9 cellular contexts compared by ENCODE assay signal in the genomic region with DNA sequence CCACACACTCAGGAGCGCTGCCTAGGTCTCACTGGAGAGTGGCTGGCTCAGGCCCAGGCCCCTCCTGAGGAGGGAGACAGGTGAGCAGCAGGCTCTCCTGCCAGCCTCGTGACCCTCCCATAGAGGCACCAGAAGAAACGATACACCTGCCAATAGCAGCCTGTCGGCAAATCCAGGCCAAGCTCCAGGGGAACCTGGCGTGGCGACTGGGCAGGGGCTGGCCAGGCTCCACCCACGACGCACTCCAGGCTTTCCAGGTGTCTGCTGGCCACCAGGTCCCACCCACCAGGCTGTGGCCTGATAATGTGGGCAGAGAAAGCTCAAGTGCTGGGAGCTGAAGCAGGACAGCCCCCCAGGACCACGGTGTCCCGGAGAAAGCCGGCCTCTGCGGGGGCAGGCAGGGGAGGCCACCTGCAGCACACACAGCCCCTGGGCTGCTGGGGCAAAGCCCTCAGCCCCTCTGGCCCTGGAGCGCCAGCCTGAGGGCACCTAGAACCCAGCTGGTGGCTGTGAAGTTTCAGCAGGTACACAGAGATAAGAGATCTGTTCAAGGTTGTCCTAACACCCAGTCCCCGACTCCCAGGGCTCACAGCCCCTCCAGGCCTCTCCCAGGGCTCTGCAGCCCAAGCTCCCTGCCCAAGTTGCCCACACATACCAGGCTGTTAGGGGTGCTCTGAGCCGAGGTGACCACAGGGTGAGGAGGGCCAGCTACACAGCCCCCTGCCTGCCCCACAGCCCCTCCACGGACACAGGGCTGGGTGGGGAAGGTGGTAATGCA. TPM values are rescaled to one million over a fixed set of nuclear protein-coding genes. Genes with fewer than 3 reads are reported as not detected.
DNase-seq lines count a peak whose midpoint lies in the region; ATAC-seq, FAIRE-seq and TF ChIP-seq lines count a peak whose summit lies in the region.
"Had no signal": no experiment of that assay in that cellular context is flagged by ENCODE, and none has a peak within 500 bp of the region (broad histone marks: within the 10 kb centered on the region; RNA-seq: fewer than 3 reads in every experiment).

No MANE protein-coding gene starts in this region.

- peaks cover 29% of the 10 kb centered on the region for H3K4me1 Mint-ChIP-seq in activated T-cell treated with anti-CD3 and anti-CD28 coated beads, Interleukin-2, amount 50 U/mL, for 4 hours (ENCODE audit: low read depth)

- no peak for FAIRE-seq in small intestine (lab: Jason Lieb, UNC)

- no peak for ATAC-seq in activated T-cell treated with anti-CD3 and anti-CD28 coated beads, Interleukin-2, amount 50 U/mL, for 4 hours
- ATAC-seq in HG02938 (IDR thresholded peaks at IDR 0.05; ENCODE audit: unreplicated experiment), result no peak

- H3K9me3 ChIP-seq in small intestine (ENCODE audit: control insufficient read depth, low read depth), result no peaks in the 10 kb centered on the region

- peak overlapping the region; percentile 78 for H3K4me3 Mint-ChIP-seq in activated T-cell treated with anti-CD3 and anti-CD28 coated beads, Interleukin-2, amount 50 U/mL, for 4 hours

- no peaks in the 10 kb centered on the region for H3K9me3 Mint-ChIP-seq in activated T-cell treated with anti-CD3 and anti-CD28 coated beads, Interleukin-2, amount 50 U/mL, for 4 hours

- no peak overlapping the region for H3K4me3 ChIP-seq in epithelial cell of esophagus (ENCODE audit: low read length)
- peak overlapping the region in 1 of 2 donors; percentile 1 for H3K4me3 ChIP-seq in small intestine (ENCODE audit: low read depth in 1 of 2, low read length in 2 of 2)

- peaks cover 10 to 12% of the 10 kb centered on the region in 2 donors for H3K36me3 ChIP-seq in small intestine (ENCODE audit: control insufficient read depth in 2 of 2, insufficient read depth in 2 of 2, low read length in 2 of 2)

- TF ChIP-seq CTCF in epithelial cell of esophagus (IDR thresholded peaks at IDR 0.05; ENCODE audit: insufficient read depth, low read depth, low read length, missing control alignments), result no peak

- H3K27me3 Mint-ChIP-seq in activated T-cell treated with anti-CD3 and anti-CD28 coated beads, Interleukin-2, amount 50 U/mL, for 4 hours (ENCODE audit: low read depth), result no peaks in the 10 kb centered on the region

- H3K4me1 ChIP-seq in small intestine (ENCODE audit: control insufficient read depth in 2 of 2, insufficient read depth in 1 of 2, low read depth in 1 of 2, low read length in 1 of 2), result no peaks in the 10 kb centered on the region

- H3K36me3 Mint-ChIP-seq in activated T-cell treated with anti-CD3 and anti-CD28 coated beads, Interleukin-2, amount 50 U/mL, for 4 hours (ENCODE audit: insufficient read depth), result no peaks in the 10 kb centered on the region

- H3K27me3 ChIP-seq in small intestine (ENCODE audit: control insufficient read depth in 2 of 2, insufficient read depth in 2 of 2, low read length in 2 of 2), result no peaks in the 10 kb centered on the region
- H3K27me3 ChIP-seq: dorsolateral prefrontal cortex had no signal

- no peak for DNase-seq in activated T-cell treated with anti-CD3 and anti-CD28 coated beads, Interleukin-2, amount 50 U/mL, for 4 hours
- DNase-seq in activated T-cell treated with anti-CD3 and anti-CD28 coated beads, Interleukin-2, amount 50 U/mL, for 1 hour, result no peak
- DNase-seq in NCI-H510A treated with DMSO at 0.1 percent for 48 hours (lab: John Stamatoyannopoulos, UW) (peak; percentile 84), epithelial cell of esophagus (ENCODE audit: low read depth) (peak; percentile 26), small intestine (peak; percentile 88), H4 (ENCODE audit: low spot score) (no peak)
- no peak for DNase-seq in activated CD4-positive, alpha-beta T cell treated with anti-CD3 and anti-CD28 coated beads for 48 hours

- H3K27ac ChIP-seq in small intestine (ENCODE audit: low read depth in 1 of 2, low read length in 1 of 2), result peak overlapping the region in 1 of 2 donors; percentile 26

- 16 to 68% (median 26%) methylated on average over 15 to 16 of the region's 16 CpGs for WGBS in small intestine, 3 donors

RNA-seq across cellular contexts. Expression of gene PGAP6, which starts 2.4 kb away (rescaled TPM):
- 10 to 100 TPM; 33.4 to 39.1 (median 34.0) TPM for total RNA-seq in activated T-cell treated with anti-CD3 and anti-CD28 coated beads, Interleukin-2, amount 50 U/mL, for 4 hours
- 10 to 100 TPM; 48.1 to 66.5 (median 63.2) TPM for polyA plus RNA-seq in small intestine
- 13.7 and 15.9 TPM in 2 replicates for total RNA-seq in H4 (2014; rRNA removed; shearing (Covaris generic))

RNA-seq across cellular contexts. Expression of gene MRPL28, which starts 9.0 kb away (rescaled TPM):
- 100 to 1,000 TPM; 124 to 136 (median 128) TPM for total RNA-seq in activated T-cell treated with anti-CD3 and anti-CD28 coated beads, Interleukin-2, amount 50 U/mL, for 4 hours
- 100 to 1,000 TPM in 1 of 3 donors, 10 to 100 TPM in 2; 85.4 to 112 (median 98.9) TPM for polyA plus RNA-seq in small intestine
- total RNA-seq in H4 (2014; rRNA removed; shearing (Covaris generic)), result 159 and 167 TPM in 2 replicates

RNA-seq across cellular contexts. Expression of gene NME4, which starts 17.6 kb away (rescaled TPM):
- total RNA-seq in activated T-cell treated with anti-CD3 and anti-CD28 coated beads, Interleukin-2, amount 50 U/mL, for 4 hours, result 10 to 100 TPM; 46.1 to 78.9 (median 52.7) TPM
- 10 to 100 TPM; 13.0 to 43.0 (median 26.7) TPM for polyA plus RNA-seq in small intestine
- total RNA-seq in H4 (2014; rRNA removed; shearing (Covaris generic)), result 87.5 and 95.3 TPM in 2 replicates

RNA-seq across cellular contexts. Expression of gene DECR2, which starts 22.3 kb away (rescaled TPM):
- 10 to 100 TPM; 16.9 to 19.1 (median 17.8) TPM for total RNA-seq in activated T-cell treated with anti-CD3 and anti-CD28 coated beads, Interleukin-2, amount 50 U/mL, for 4 hours
- polyA plus RNA-seq in small intestine, result 100 to 1,000 TPM in 2 of 3 donors, 10 to 100 TPM in 1; 46.7 to 154 (median 101) TPM
- total RNA-seq in H4 (2014; rRNA removed; shearing (Covaris generic)), result 5.9 and 8.7 TPM in 2 replicates

RNA-seq across cellular contexts. Expression of gene AXIN1, which starts 26.8 kb away (rescaled TPM):
- 10 to 100 TPM; 34.1 to 40.4 (median 35.4) TPM for total RNA-seq in activated T-cell treated with anti-CD3 and anti-CD28 coated beads, Interleukin-2, amount 50 U/mL, for 4 hours
- polyA plus RNA-seq in small intestine, result 10 to 100 TPM; 24.5 to 28.6 (median 26.6) TPM
- 5.6 and 7.0 TPM in 2 replicates for total RNA-seq in H4 (2014; rRNA removed; shearing (Covaris generic))

Comparison
In these comparisons a context has a peak if more than half of its experiments do, and no peak if none do; other contexts are left out.
1. DNase-seq: peak in NCI-H510A treated with DMSO at 0.1 percent for 48 hours (single experiment), epithelial cell of esophagus (single experiment) and small intestine (single experiment); none in activated T-cell treated with anti-CD3 and anti-CD28 coated beads, Interleukin-2, amount 50 U/mL, for 4 hours (single experiment), activated T-cell treated with anti-CD3 and anti-CD28 coated beads, Interleukin-2, amount 50 U/mL, for 1 hour (single experiment), H4 (single experiment) and activated CD4-positive, alpha-beta T cell treated with anti-CD3 and anti-CD28 coated beads for 48 hours (single experiment).